ENCODE assay signal across 8 cellular contexts in genomic region chr2:60581461-60582282, GRCh38. TPM values are rescaled to one million over a fixed set of nuclear protein-coding genes. Genes with fewer than 3 reads are reported as not detected.
DNase-seq lines count a peak whose midpoint lies in the region; ATAC-seq, FAIRE-seq and TF ChIP-seq lines count a peak whose summit lies in the region.

No MANE protein-coding gene starts in this region.

- peak overlapping the region; percentile 87 for H2AFZ ChIP-seq in parathyroid adenoma

- peak; percentile 91 for ATAC-seq in GM21367 (IDR thresholded peaks at IDR 0.05; ENCODE audit: unreplicated experiment)
- peak; percentile 81 for ATAC-seq in RWPE2 (ENCODE audit: low read depth)
- peak; percentile 98 for ATAC-seq in Right ventricle myocardium superior (ENCODE audit: poor library complexity)

- H3K4me3 Mint-ChIP-seq in activated naive CD4-positive, alpha-beta T cell treated with anti-CD3 and anti-CD28 coated beads, Interleukin-2, amount 10 ng/mL, durations not matched to agents 7 days and 5 days, result no peak overlapping the region
- peak overlapping the region; percentile 78 for H3K4me3 Mint-ChIP-seq in type B pancreatic cell

- peak overlapping the region; percentile 15 for H3K4me3 ChIP-seq in RWPE2 (ENCODE audit: severe bottlenecking)
- peak overlapping the region; percentile 44 for H3K4me3 ChIP-seq in parathyroid adenoma (ENCODE audit: low read depth, low read length)

- intact Hi-C loops in Right ventricle myocardium superior (cut with DNase I), result loop anchor here (10.0 kb wide), 1 partner anchor 1817 kb away; no protein-coding TSS in a partner anchor

- no peaks in the 10 kb centered on the region for H3K36me3 Mint-ChIP-seq in activated naive CD4-positive, alpha-beta T cell treated with anti-CD3 and anti-CD28 coated beads, Interleukin-2, amount 10 ng/mL, durations not matched to agents 7 days and 5 days
- no peaks in the 10 kb centered on the region for H3K36me3 Mint-ChIP-seq in type B pancreatic cell

- no peak overlapping the region for H3K27ac Mint-ChIP-seq in activated naive CD4-positive, alpha-beta T cell treated with anti-CD3 and anti-CD28 coated beads, Interleukin-2, amount 10 ng/mL, durations not matched to agents 7 days and 5 days
- H3K27ac Mint-ChIP-seq in type B pancreatic cell, result no peak overlapping the region

- H3K36me3 ChIP-seq in RWPE2 (ENCODE audit: low read depth) (no peaks in the 10 kb centered on the region), parathyroid adenoma (ENCODE audit: control insufficient read depth, insufficient read depth, low read length) (no peaks in the 10 kb centered on the region)

- H3K9ac ChIP-seq in parathyroid adenoma, result no peak overlapping the region

- peaks cover 3% of the 10 kb centered on the region for H3K4me1 Mint-ChIP-seq in activated naive CD4-positive, alpha-beta T cell treated with anti-CD3 and anti-CD28 coated beads, Interleukin-2, amount 10 ng/mL, durations not matched to agents 7 days and 5 days
- H3K4me1 Mint-ChIP-seq in type B pancreatic cell (ENCODE audit: unreplicated experiment), result no peaks in the 10 kb centered on the region

- H3K4me2 ChIP-seq in parathyroid adenoma (ENCODE audit: low read length), result peak overlapping the region; percentile 64

- CTCF ChIA-PET in activated naive CD4-positive, alpha-beta T cell treated with anti-CD3 and anti-CD28 coated beads, Interleukin-2, amount 10 ng/mL, durations not matched to agents 7 days and 5 days (lab: Charles Lee), result interaction anchor here (0.6 to 3.2 kb wide), 14 partner anchors 11 to 1556 kb away, joined by 3 to 43 read pairs (median 5); no protein-coding TSS in a partner anchor

- peaks cover 62% of the 10 kb centered on the region for H3K27me3 Mint-ChIP-seq in activated naive CD4-positive, alpha-beta T cell treated with anti-CD3 and anti-CD28 coated beads, Interleukin-2, amount 10 ng/mL, durations not matched to agents 7 days and 5 days
- H3K27me3 Mint-ChIP-seq in type B pancreatic cell, result peaks cover 53% of the 10 kb centered on the region

- no peak overlapping the region for H3K27ac ChIP-seq in RWPE2 (ENCODE audit: poor library complexity, severe bottlenecking)
- no peak overlapping the region for H3K27ac ChIP-seq in parathyroid adenoma

- peak; percentile 94 for TF ChIP-seq CTCF in RWPE2 (IDR thresholded peaks at IDR 0.05; ENCODE audit: poor library complexity, severe bottlenecking)
- TF ChIP-seq CTCF in parathyroid adenoma (IDR thresholded peaks at IDR 0.05), result peak; percentile 88
- TF ChIP-seq CTCF in type B pancreatic cell (conservative IDR thresholded peaks at IDR 0.05), result peak; percentile 98

- FAIRE-seq in HTR-8/SVneo (lab: Jason Lieb, UNC), result peak; percentile 83

- H3K4me1 ChIP-seq in RWPE2 (ENCODE audit: insufficient read depth, poor library complexity, severe bottlenecking) (no peaks in the 10 kb centered on the region), parathyroid adenoma (peaks cover 3% of the 10 kb centered on the region)

- DNase-seq in DMS153 treated with DMSO at 0.1 percent for 48 hours (lab: John Stamatoyannopoulos, UW; ENCODE audit: unreplicated experiment), result peak; percentile 32
- peak; percentile 78 for DNase-seq in HTR-8/SVneo (ENCODE audit: insufficient read length, low spot score)
- no peak for DNase-seq in RWPE2 (ENCODE audit: low spot score)
- DNase-seq in activated naive CD4-positive, alpha-beta T cell treated with anti-CD3 and anti-CD28 coated beads, Interleukin-2, amount 10 ng/mL, durations not matched to agents 7 days and 5 days, result peak; percentile 70
- peak; percentile 83 for DNase-seq in Right ventricle myocardium superior
- peak; percentile 89 for DNase-seq in type B pancreatic cell (ENCODE audit: extremely low spot score, unreplicated experiment)

- H3K79me2 ChIP-seq in parathyroid adenoma, result no peaks in the 10 kb centered on the region

- no peaks in the 10 kb centered on the region for H3K9me3 ChIP-seq in RWPE2 (ENCODE audit: severe bottlenecking)
- H3K9me3 ChIP-seq in parathyroid adenoma (ENCODE audit: control insufficient read depth, low read length), result no peaks in the 10 kb centered on the region

- no peaks in the 10 kb centered on the region for H3K9me3 Mint-ChIP-seq in activated naive CD4-positive, alpha-beta T cell treated with anti-CD3 and anti-CD28 coated beads, Interleukin-2, amount 10 ng/mL, durations not matched to agents 7 days and 5 days
- no peaks in the 10 kb centered on the region for H3K9me3 Mint-ChIP-seq in type B pancreatic cell

- H3K27me3 ChIP-seq in RWPE2 (ENCODE audit: insufficient read depth, poor library complexity, severe bottlenecking) (peaks cover 11% of the 10 kb centered on the region), parathyroid adenoma (ENCODE audit: control insufficient read depth, insufficient read depth, low read length) (no peaks in the 10 kb centered on the region)

RNA-seq across cellular contexts. Expression of gene BCL11A, which starts 28.2 kb away (rescaled TPM):
- total RNA-seq in Right ventricle myocardium superior (31.6 TPM), type B pancreatic cell (ENCODE audit: low replicate concordance) (47.9 and 53.1 TPM in 2 replicates)
